18 cellular contexts compared by ENCODE assay signal in genomic region chr11:57471496-57471895, GRCh38. TPM values are rescaled to one million over a fixed set of nuclear protein-coding genes. Genes with fewer than 3 reads are reported as not detected.
"Had no signal": no experiment of that assay in that cellular context is flagged by ENCODE, and none has a peak within 500 bp of the region (broad histone marks: within the 10 kb centered on the region; RNA-seq: fewer than 3 reads in every experiment).

No MANE protein-coding gene starts in this region.

- H3K36me3 ChIP-seq: breast epithelium, esophagus muscularis mucosa, transverse colon had no signal

- ATAC-seq: activated CD8-positive, alpha-beta memory T cell treated with anti-CD3 and anti-CD28 coated beads, Interleukin-2, amount 10 ng/mL, durations not matched to agents 7 days and 5 days; activated T-cell treated with anti-CD3 and anti-CD28 coated beads, Interleukin-2, amount 50 U/mL, for 4 hours; natural killer cell treated with Interleukin-12 subunit alpha and Interleukin-12 subunit beta and Interleukin-15 and Interleukin-18, amount 100 ng/mL, for 72 hours; right cardiac atrium; stimulated activated memory B cell treated with anti-CD40 and anti-IgM and Interleukin-4, amounts not matched to agents 10 μg/mL and 1 μg/mL and 100 μg/mL, for 72 hours had no signal

- DNase-seq: activated CD4-positive, alpha-beta T cell treated with anti-CD3 and anti-CD28 coated beads for 1 hour; activated CD4-positive, alpha-beta T cell treated with anti-CD3 and anti-CD28 coated beads, Interleukin-2, amount 50 U/mL, for 48 hours; activated CD8-positive, alpha-beta memory T cell treated with anti-CD3 and anti-CD28 coated beads, Interleukin-2, amount 10 ng/mL, durations not matched to agents 7 days and 5 days; activated effector memory CD4-positive, alpha-beta T cell treated with anti-CD3 and anti-CD28 coated beads, Interleukin-2, amount 50 U/mL, for 16 hours; activated naive CD8-positive, alpha-beta T cell treated with anti-CD3 and anti-CD28 coated beads for 36 hours; activated T-cell treated with anti-CD3 and anti-CD28 coated beads, Interleukin-2, amount 50 U/mL, for 4 hours; occipital lobe; right cardiac atrium; T-helper 9 cell; transverse colon had no signal

- H3K27me3 ChIP-seq: breast epithelium had no signal

- H3K27ac ChIP-seq: breast epithelium, esophagus muscularis mucosa, transverse colon had no signal

- H3K27me3 Mint-ChIP-seq: activated naive CD8-positive, alpha-beta T cell treated with anti-CD3 and anti-CD28 coated beads for 36 hours; natural killer cell treated with Interleukin-12 subunit alpha and Interleukin-12 subunit beta and Interleukin-15 and Interleukin-18, amount 100 ng/mL, for 72 hours had no signal

- H3K9me3 ChIP-seq: breast epithelium, esophagus muscularis mucosa, transverse colon had no signal

- H3K9me3 Mint-ChIP-seq: activated naive CD8-positive, alpha-beta T cell treated with anti-CD3 and anti-CD28 coated beads for 36 hours; activated T-cell treated with anti-CD3 and anti-CD28 coated beads, Interleukin-2, amount 50 U/mL, for 4 hours; memory B cell; natural killer cell treated with Interleukin-12 subunit alpha and Interleukin-12 subunit beta and Interleukin-15 and Interleukin-18, amount 100 ng/mL, for 72 hours; stimulated activated memory B cell treated with anti-CD40 and anti-IgM and Interleukin-4, amounts not matched to agents 10 μg/mL and 1 μg/mL and 100 μg/mL, for 72 hours had no signal

- H3K27ac Mint-ChIP-seq: activated CD8-positive, alpha-beta memory T cell treated with anti-CD3 and anti-CD28 coated beads, Interleukin-2, amount 10 ng/mL, durations not matched to agents 7 days and 5 days; activated naive CD8-positive, alpha-beta T cell treated with anti-CD3 and anti-CD28 coated beads for 36 hours; memory B cell; natural killer cell treated with Interleukin-12 subunit alpha and Interleukin-12 subunit beta and Interleukin-15 and Interleukin-18, amount 100 ng/mL, for 72 hours; progenitor cell of endocrine pancreas; stimulated activated memory B cell treated with anti-CD40 and anti-IgM and Interleukin-4, amounts not matched to agents 10 μg/mL and 1 μg/mL and 100 μg/mL, for 72 hours had no signal

- H3K4me3 ChIP-seq: breast epithelium, esophagus muscularis mucosa, smooth muscle cell, transverse colon had no signal

- H3K4me3 Mint-ChIP-seq: activated CD8-positive, alpha-beta memory T cell treated with anti-CD3 and anti-CD28 coated beads, Interleukin-2, amount 10 ng/mL, durations not matched to agents 7 days and 5 days; activated naive CD8-positive, alpha-beta T cell treated with anti-CD3 and anti-CD28 coated beads for 36 hours; activated T-cell treated with anti-CD3 and anti-CD28 coated beads, Interleukin-2, amount 50 U/mL, for 4 hours; memory B cell; natural killer cell treated with Interleukin-12 subunit alpha and Interleukin-12 subunit beta and Interleukin-15 and Interleukin-18, amount 100 ng/mL, for 72 hours; stimulated activated memory B cell treated with anti-CD40 and anti-IgM and Interleukin-4, amounts not matched to agents 10 μg/mL and 1 μg/mL and 100 μg/mL, for 72 hours had no signal

- H3K36me3 Mint-ChIP-seq: activated CD8-positive, alpha-beta memory T cell treated with anti-CD3 and anti-CD28 coated beads, Interleukin-2, amount 10 ng/mL, durations not matched to agents 7 days and 5 days; activated naive CD8-positive, alpha-beta T cell treated with anti-CD3 and anti-CD28 coated beads for 36 hours; memory B cell; natural killer cell treated with Interleukin-12 subunit alpha and Interleukin-12 subunit beta and Interleukin-15 and Interleukin-18, amount 100 ng/mL, for 72 hours; stimulated activated memory B cell treated with anti-CD40 and anti-IgM and Interleukin-4, amounts not matched to agents 10 μg/mL and 1 μg/mL and 100 μg/mL, for 72 hours had no signal

RNA-seq across cellular contexts. Expression of gene RTN4RL2, which starts 11.2 kb away (rescaled TPM):
- total RNA-seq: activated CD8-positive, alpha-beta memory T cell treated with anti-CD3 and anti-CD28 coated beads, Interleukin-2, amount 10 ng/mL, durations not matched to agents 7 days and 5 days; fibroblast of villous mesenchyme; natural killer cell treated with Interleukin-12 subunit alpha and Interleukin-12 subunit beta and Interleukin-15 and Interleukin-18, amount 100 ng/mL, for 72 hours; smooth muscle cell had no signal
